Comparison of ENCODE assay signal across 13 cellular contexts in the genomic region with DNA sequence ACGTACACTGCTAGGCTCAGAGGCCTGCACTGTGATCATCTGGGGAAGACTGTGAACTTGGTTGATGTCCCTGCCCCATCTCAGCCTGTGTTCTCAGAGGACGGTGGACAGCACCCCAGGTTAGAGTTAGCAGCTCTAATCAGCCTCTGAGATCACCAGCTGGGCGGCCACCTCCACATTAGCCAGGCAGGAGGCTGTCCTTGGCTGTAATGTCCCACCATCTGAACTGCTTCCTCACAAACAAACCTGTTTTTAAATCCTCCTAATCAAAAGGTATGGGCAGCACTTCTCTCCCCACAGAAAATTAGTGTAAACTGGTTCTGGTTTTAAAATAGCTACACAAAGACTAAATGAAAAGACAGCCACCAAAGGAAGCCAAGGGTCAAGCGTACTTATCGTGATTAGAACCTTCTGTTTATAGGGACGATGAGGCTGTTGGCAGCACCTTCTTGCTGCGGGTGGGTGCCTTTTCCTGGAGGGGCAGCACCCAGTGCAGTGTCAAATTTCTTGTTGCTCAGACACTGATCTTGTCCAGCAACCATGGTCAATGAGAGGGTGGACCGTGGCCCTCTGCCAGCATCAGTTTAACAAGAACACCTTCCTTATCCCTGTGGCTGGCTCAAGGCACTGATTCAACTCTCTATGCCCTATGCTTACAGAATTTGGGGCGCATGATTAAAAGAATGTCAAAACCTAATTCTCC. TPM values are rescaled to one million over a fixed set of nuclear protein-coding genes. Genes with fewer than 3 reads are reported as not detected.
DNase-seq lines count a peak whose midpoint lies in the region; ATAC-seq and TF ChIP-seq lines count a peak whose summit lies in the region.
"Had no signal": no experiment of that assay in that cellular context is flagged by ENCODE, and none has a peak within 500 bp of the region (broad histone marks: within the 10 kb centered on the region; RNA-seq: fewer than 3 reads in every experiment).

No MANE protein-coding gene starts in this region.

- CTCF ChIA-PET in CD4-positive, alpha-beta T cell (lab: Charles Lee): no interaction called here

- no peak overlapping the region for H3K4me3 Mint-ChIP-seq in CD4-positive, alpha-beta T cell
- H3K4me3 Mint-ChIP-seq in activated T-helper 2 cell treated with anti-CD3 and anti-CD28 coated beads, Interferon-gamma antibody, Interleukin-2, Interleukin-4, amounts not matched to agents 10 μg/mL and 5 μg/mL and 100 μg/mL, durations not matched to agents 14 hours and 24 hours and 36 hours (ENCODE audit: low read depth): no peak overlapping the region
- H3K4me3 Mint-ChIP-seq: CD8-positive, alpha-beta T cell had no signal

- H3K27ac ChIP-seq in esophagus squamous epithelium: peak overlapping the region; percentile 20 to 83 (median 76)
- H3K27ac ChIP-seq in parathyroid adenoma: peak overlapping the region; percentile 73
- no peak overlapping the region for H3K27ac ChIP-seq in CD4-positive, alpha-beta T cell (ENCODE audit: low read depth, low read length)

- no peaks in the 10 kb centered on the region for H3K79me2 ChIP-seq in parathyroid adenoma

- H3K9me3 Mint-ChIP-seq in CD4-positive, alpha-beta T cell: no peaks in the 10 kb centered on the region
- no peaks in the 10 kb centered on the region for H3K9me3 Mint-ChIP-seq in activated T-helper 2 cell treated with anti-CD3 and anti-CD28 coated beads, Interferon-gamma antibody, Interleukin-2, Interleukin-4, amounts not matched to agents 10 μg/mL and 5 μg/mL and 100 μg/mL, durations not matched to agents 14 hours and 24 hours and 36 hours
- H3K9me3 Mint-ChIP-seq: CD8-positive, alpha-beta T cell had no signal

- no peak for TF ChIP-seq CTCF in esophagus squamous epithelium (IDR thresholded peaks at IDR 0.05)
- no peak for TF ChIP-seq CTCF in parathyroid adenoma (IDR thresholded peaks at IDR 0.05)
- no peak for TF ChIP-seq CTCF in CD4-positive, alpha-beta T cell (IDR thresholded peaks at IDR 0.05)

- H3K4me1 ChIP-seq in esophagus squamous epithelium (peaks cover 28 to 79% (median 36%) of the 10 kb centered on the region in 3 donors), parathyroid adenoma (peaks cover 17% of the 10 kb centered on the region)

- no peaks in the 10 kb centered on the region for H3K9me3 ChIP-seq in esophagus squamous epithelium
- H3K9me3 ChIP-seq in parathyroid adenoma (ENCODE audit: control insufficient read depth, low read length): no peaks in the 10 kb centered on the region
- no peaks in the 10 kb centered on the region for H3K9me3 ChIP-seq in CD4-positive, alpha-beta T cell (ENCODE audit: control insufficient read depth, low read length)

- 65 to 79% methylated on average over 5 to 9 of the region's 9 CpGs for WGBS in esophagus squamous epithelium, 2 donors

- ATAC-seq in CD4-positive, alpha-beta T cell (ENCODE audit: poor library complexity): no peak
- no peak for ATAC-seq in HG02973 (IDR thresholded peaks at IDR 0.05; ENCODE audit: unreplicated experiment)
- ATAC-seq: CD8-positive, alpha-beta T cell had no signal

- POLR2A ChIA-PET in CD4-positive, alpha-beta T cell (lab: Charles Lee): no interaction called here

- DNase-seq in COLO668 (lab: John Stamatoyannopoulos, UW; ENCODE audit: unreplicated experiment): peak; percentile 34
- peak; percentile 3 for DNase-seq in NCI-H2227 (lab: John Stamatoyannopoulos, UW; ENCODE audit: unreplicated experiment)
- DNase-seq in esophagus squamous epithelium (lab: John Stamatoyannopoulos, UW): no peak
- DNase-seq in CD4-positive, alpha-beta T cell: no peak
- no peak for DNase-seq in activated T-helper 2 cell treated with anti-CD3 and anti-CD28 coated beads, Interferon-gamma antibody, Interleukin-2, Interleukin-4, amounts not matched to agents 10 μg/mL and 5 μg/mL and 100 μg/mL, durations not matched to agents 14 hours and 24 hours and 36 hours (ENCODE audit: low spot score)
- no peak for DNase-seq in activated CD8-positive, alpha-beta memory T cell treated with anti-CD3 and anti-CD28 coated beads, Interleukin-2, amount 50 U/mL, for 4 hours
- DNase-seq: activated CD4-positive, alpha-beta T cell treated with anti-CD3 and anti-CD28 coated beads, Interleukin-2, amount 50 U/mL, for 48 hours; Kasumi-1; NCI-H446 treated with DMSO at 0.1 percent for 48 hours; stimulated activated CD4-positive, alpha-beta T cell treated with anti-CD3 and anti-CD28 coated beads, Interleukin-2, amount 100 ng/mL, for 48 hours had no signal

- H3K4me2 ChIP-seq in parathyroid adenoma (ENCODE audit: low read length): no peak overlapping the region

- no peaks in the 10 kb centered on the region for H3K4me1 Mint-ChIP-seq in CD4-positive, alpha-beta T cell (ENCODE audit: low read depth)
- H3K4me1 Mint-ChIP-seq in activated T-helper 2 cell treated with anti-CD3 and anti-CD28 coated beads, Interferon-gamma antibody, Interleukin-2, Interleukin-4, amounts not matched to agents 10 μg/mL and 5 μg/mL and 100 μg/mL, durations not matched to agents 14 hours and 24 hours and 36 hours (ENCODE audit: low read depth): no peaks in the 10 kb centered on the region

- peak overlapping the region; percentile 66 for H2AFZ ChIP-seq in parathyroid adenoma

- no peaks in the 10 kb centered on the region for H3K36me3 Mint-ChIP-seq in CD4-positive, alpha-beta T cell (ENCODE audit: low read depth)
- no peaks in the 10 kb centered on the region for H3K36me3 Mint-ChIP-seq in activated T-helper 2 cell treated with anti-CD3 and anti-CD28 coated beads, Interferon-gamma antibody, Interleukin-2, Interleukin-4, amounts not matched to agents 10 μg/mL and 5 μg/mL and 100 μg/mL, durations not matched to agents 14 hours and 24 hours and 36 hours (ENCODE audit: low read depth)
- H3K36me3 Mint-ChIP-seq: CD8-positive, alpha-beta T cell had no signal

- H3K27me3 ChIP-seq in esophagus squamous epithelium (no peaks in the 10 kb centered on the region), parathyroid adenoma (ENCODE audit: control insufficient read depth, insufficient read depth, low read length) (no peaks in the 10 kb centered on the region)
- H3K27me3 ChIP-seq in CD4-positive, alpha-beta T cell (ENCODE audit: control insufficient read depth, insufficient read depth, low read length): no peaks in the 10 kb centered on the region

- no peaks in the 10 kb centered on the region for H3K36me3 ChIP-seq in esophagus squamous epithelium
- H3K36me3 ChIP-seq in parathyroid adenoma (ENCODE audit: control insufficient read depth, insufficient read depth, low read length): no peaks in the 10 kb centered on the region

- H3K4me3 ChIP-seq in esophagus squamous epithelium (no peak overlapping the region), parathyroid adenoma (ENCODE audit: low read depth, low read length) (no peak overlapping the region)

- no peak for TF ChIP-seq POLR2A in esophagus squamous epithelium (IDR thresholded peaks at IDR 0.05)

- H3K27ac Mint-ChIP-seq in CD4-positive, alpha-beta T cell: no peak overlapping the region
- H3K27ac Mint-ChIP-seq in activated T-helper 2 cell treated with anti-CD3 and anti-CD28 coated beads, Interferon-gamma antibody, Interleukin-2, Interleukin-4, amounts not matched to agents 10 μg/mL and 5 μg/mL and 100 μg/mL, durations not matched to agents 14 hours and 24 hours and 36 hours: no peak overlapping the region
- H3K27ac Mint-ChIP-seq: CD8-positive, alpha-beta T cell had no signal

- H3K9ac ChIP-seq in parathyroid adenoma: no peak overlapping the region

- H3K27me3 Mint-ChIP-seq in CD4-positive, alpha-beta T cell: peaks cover 4% of the 10 kb centered on the region
- H3K27me3 Mint-ChIP-seq in activated T-helper 2 cell treated with anti-CD3 and anti-CD28 coated beads, Interferon-gamma antibody, Interleukin-2, Interleukin-4, amounts not matched to agents 10 μg/mL and 5 μg/mL and 100 μg/mL, durations not matched to agents 14 hours and 24 hours and 36 hours (ENCODE audit: low read depth): peaks cover 6% of the 10 kb centered on the region

- intact Hi-C loops in esophagus squamous epithelium (cut with DNase I): no loop called here
- intact Hi-C loops in CD4-positive, alpha-beta T cell (cut with DNase I, micrococcal nuclease): no loop called here
- intact Hi-C loops in activated T-helper 2 cell treated with anti-CD3 and anti-CD28 coated beads, Interferon-gamma antibody, Interleukin-2, Interleukin-4, amounts not matched to agents 10 μg/mL and 5 μg/mL and 100 μg/mL, durations not matched to agents 14 hours and 24 hours and 36 hours (cut with micrococcal nuclease): no loop called here

RNA-seq across cellular contexts. Expression of gene ACSBG1, which starts 24.6 kb away (rescaled TPM):
- under 1 TPM in 2 of 4 donors, not detected in 2; 0.09 to 0.31 TPM for total RNA-seq in esophagus squamous epithelium
- total RNA-seq in CD4-positive, alpha-beta T cell: under 1 TPM; 0.05 to 0.22 TPM
- 0.64 and 0.96 TPM in 2 replicates for total RNA-seq in activated T-helper 2 cell treated with anti-CD3 and anti-CD28 coated beads, Interferon-gamma antibody, Interleukin-2, Interleukin-4, amounts not matched to agents 10 μg/mL and 5 μg/mL and 100 μg/mL, durations not matched to agents 14 hours and 24 hours and 36 hours

RNA-seq across cellular contexts. Expression of gene DNAJA4, which starts 54.6 kb away (rescaled TPM):
- 10 to 100 TPM in 3 of 4 donors, 1 to 10 TPM in 1; 7.9 to 24.0 (median 15.7) TPM for total RNA-seq in esophagus squamous epithelium
- total RNA-seq in CD4-positive, alpha-beta T cell: 10 to 100 TPM; 47.0 to 48.5 TPM
- total RNA-seq in activated T-helper 2 cell treated with anti-CD3 and anti-CD28 coated beads, Interferon-gamma antibody, Interleukin-2, Interleukin-4, amounts not matched to agents 10 μg/mL and 5 μg/mL and 100 μg/mL, durations not matched to agents 14 hours and 24 hours and 36 hours: 57.4 and 60.0 TPM in 2 replicates

Comparison
In these comparisons a context has a peak if more than half of its experiments do, and no peak if none do; other contexts are left out.
1. DNase-seq: peak in COLO668 (single experiment) and NCI-H2227 (single experiment); none in esophagus squamous epithelium (single experiment), CD4-positive, alpha-beta T cell (0 of 10), activated T-helper 2 cell treated with anti-CD3 and anti-CD28 coated beads, Interferon-gamma antibody, Interleukin-2, Interleukin-4, amounts not matched to agents 10 μg/mL and 5 μg/mL and 100 μg/mL, durations not matched to agents 14 hours and 24 hours and 36 hours (single experiment) and activated CD8-positive, alpha-beta memory T cell treated with anti-CD3 and anti-CD28 coated beads, Interleukin-2, amount 50 U/mL, for 4 hours (single experiment).